1 cellular context compared by ENCODE assay signal in genomic region chr12:104137175-104137901, GRCh38.
TF ChIP-seq lines count a peak whose summit lies in the region.

No MANE protein-coding gene starts in this region.

TF ChIP-seq in GM12878, 131 proteins besides CTCF, POLR2A, EP300 and RAD21 (continued from another document and continues in another):
- TF ChIP-seq PBX3 (IDR thresholded peaks at IDR 0.05; ENCODE audit: insufficient replicate concordance, low read depth, low read length) (no peak), BRCA1 (IDR thresholded peaks at IDR 0.05; ENCODE audit: low read depth, low read length) (no peak), BHLHE40 (IDR thresholded peaks at IDR 0.05; ENCODE audit: borderline replicate concordance in 1 of 2, low read depth in 2 of 2, low read length in 1 of 2) (peak in 1 of 2 experiments; percentile 44; a peak in 2 of 4 replicates), ASH2L (IDR thresholded peaks at IDR 0.05; ENCODE audit: borderline replicate concordance, low read depth) (no peak; the same call in 1 of the 2 replicates), NRF1 (conservative IDR thresholded peaks at IDR 0.05; ENCODE audit: low read depth, low read length) (no peak), LARP7 (IDR thresholded peaks at IDR 0.05) (peak; percentile 60; the same call in 1 of the 2 replicates), STAT3 (IDR thresholded peaks at IDR 0.05; ENCODE audit: low read depth, low read length) (no peak), BCL11A (IDR thresholded peaks at IDR 0.05; ENCODE audit: low read depth, low read length) (no peak), REST (IDR thresholded peaks at IDR 0.05; ENCODE audit: low read depth, low read length) (no peak), TCF12 (IDR thresholded peaks at IDR 0.05; ENCODE audit: low read depth, low read length) (no peak), SMC3 (IDR thresholded peaks at IDR 0.05; ENCODE audit: borderline replicate concordance, low read length) (no peak), NR2F1 (conservative IDR thresholded peaks at IDR 0.05) (0 out of 2 replicates have a peak, but pooled peaks have one; percentile 37), NFYA (IDR thresholded peaks at IDR 0.05; ENCODE audit: borderline replicate concordance, low read depth, low read length) (no peak), CBX5 (IDR thresholded peaks at IDR 0.05; ENCODE audit: low read depth) (no peak), MEF2A (IDR thresholded peaks at IDR 0.05; ENCODE audit: insufficient read depth, low read depth, low read length) (no peak), CEBPB (IDR thresholded peaks at IDR 0.05; ENCODE audit: borderline replicate concordance in 1 of 2, low read depth in 2 of 2, low read length in 2 of 2) (no peak), FOXM1 (IDR thresholded peaks at IDR 0.05; ENCODE audit: low read depth, low read length) (no peak), ZNF274 (IDR thresholded peaks at IDR 0.05; ENCODE audit: insufficient read depth, insufficient read length) (no peak), MTA2 (IDR thresholded peaks at IDR 0.05; ENCODE audit: low read depth) (no peak), SIN3A (IDR thresholded peaks at IDR 0.05; ENCODE audit: low read depth, low read length) (no peak), IKZF1 (conservative IDR thresholded peaks at IDR 0.05) (peak; percentile 65), E2F4 (IDR thresholded peaks at IDR 0.05; ENCODE audit: low read depth, low read length) (no peak), WRNIP1 (IDR thresholded peaks at IDR 0.05; ENCODE audit: borderline replicate concordance, low read depth, low read length) (no peak), ATF3 (IDR thresholded peaks at IDR 0.05; ENCODE audit: borderline replicate concordance, extremely low read depth, low read depth, low read length) (no peak), POLR2AphosphoS2 (IDR thresholded peaks at IDR 0.05; ENCODE audit: low read depth, low read length) (no peak; the same call in 1 of the 2 replicates), RFX5 (IDR thresholded peaks at IDR 0.05; ENCODE audit: low read depth, low read length) (no peak), KLF5 (IDR thresholded peaks at IDR 0.05; ENCODE audit: partially characterized antibody) (no peak), SREBF2 (IDR thresholded peaks at IDR 0.05; ENCODE audit: low read length) (no peak), POU2F2 (IDR thresholded peaks at IDR 0.05; ENCODE audit: borderline replicate concordance, low read depth, low read length) (no peak), JUNB (IDR thresholded peaks at IDR 0.05) (no peak), CHD4 (IDR thresholded peaks at IDR 0.05) (no peak), MXI1 (IDR thresholded peaks at IDR 0.05; ENCODE audit: low read depth, low read length) (peak; percentile 9; the same call in 1 of the 2 replicates), ZNF384 (IDR thresholded peaks at IDR 0.05; ENCODE audit: borderline replicate concordance, low read depth, low read length) (no peak), PML (IDR thresholded peaks at IDR 0.05; ENCODE audit: low read length) (no peak), RAD51 (IDR thresholded peaks at IDR 0.05) (no peak), CBFB (IDR thresholded peaks at IDR 0.05; ENCODE audit: low read depth) (no peak), TAF1 (IDR thresholded peaks at IDR 0.05; ENCODE audit: borderline replicate concordance, low read depth, low read length) (peak; percentile 30; the same call in 1 of the 2 replicates), ATF7 (IDR thresholded peaks at IDR 0.05; ENCODE audit: low read depth) (no peak), ZBED1 (IDR thresholded peaks at IDR 0.05; ENCODE audit: borderline replicate concordance) (no peak), SMAD1 (IDR thresholded peaks at IDR 0.05; ENCODE audit: low read depth, partially characterized antibody) (no peak), SP1 (IDR thresholded peaks at IDR 0.05; ENCODE audit: low read depth, low read length) (no peak), PAX8 (IDR thresholded peaks at IDR 0.05) (no peak), RB1 (IDR thresholded peaks at IDR 0.05; ENCODE audit: borderline replicate concordance) (no peak)
- TF ChIP-seq, protein P1, sequence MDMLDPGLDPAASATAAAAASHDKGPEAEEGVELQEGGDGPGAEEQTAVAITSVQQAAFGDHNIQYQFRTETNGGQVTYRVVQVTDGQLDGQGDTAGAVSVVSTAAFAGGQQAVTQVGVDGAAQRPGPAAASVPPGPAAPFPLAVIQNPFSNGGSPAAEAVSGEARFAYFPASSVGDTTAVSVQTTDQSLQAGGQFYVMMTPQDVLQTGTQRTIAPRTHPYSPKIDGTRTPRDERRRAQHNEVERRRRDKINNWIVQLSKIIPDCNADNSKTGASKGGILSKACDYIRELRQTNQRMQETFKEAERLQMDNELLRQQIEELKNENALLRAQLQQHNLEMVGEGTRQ (IDR thresholded peaks at IDR 0.05; ENCODE audit: borderline replicate concordance, low read depth, low read length) = no peak
- TF ChIP-seq, protein P2, sequence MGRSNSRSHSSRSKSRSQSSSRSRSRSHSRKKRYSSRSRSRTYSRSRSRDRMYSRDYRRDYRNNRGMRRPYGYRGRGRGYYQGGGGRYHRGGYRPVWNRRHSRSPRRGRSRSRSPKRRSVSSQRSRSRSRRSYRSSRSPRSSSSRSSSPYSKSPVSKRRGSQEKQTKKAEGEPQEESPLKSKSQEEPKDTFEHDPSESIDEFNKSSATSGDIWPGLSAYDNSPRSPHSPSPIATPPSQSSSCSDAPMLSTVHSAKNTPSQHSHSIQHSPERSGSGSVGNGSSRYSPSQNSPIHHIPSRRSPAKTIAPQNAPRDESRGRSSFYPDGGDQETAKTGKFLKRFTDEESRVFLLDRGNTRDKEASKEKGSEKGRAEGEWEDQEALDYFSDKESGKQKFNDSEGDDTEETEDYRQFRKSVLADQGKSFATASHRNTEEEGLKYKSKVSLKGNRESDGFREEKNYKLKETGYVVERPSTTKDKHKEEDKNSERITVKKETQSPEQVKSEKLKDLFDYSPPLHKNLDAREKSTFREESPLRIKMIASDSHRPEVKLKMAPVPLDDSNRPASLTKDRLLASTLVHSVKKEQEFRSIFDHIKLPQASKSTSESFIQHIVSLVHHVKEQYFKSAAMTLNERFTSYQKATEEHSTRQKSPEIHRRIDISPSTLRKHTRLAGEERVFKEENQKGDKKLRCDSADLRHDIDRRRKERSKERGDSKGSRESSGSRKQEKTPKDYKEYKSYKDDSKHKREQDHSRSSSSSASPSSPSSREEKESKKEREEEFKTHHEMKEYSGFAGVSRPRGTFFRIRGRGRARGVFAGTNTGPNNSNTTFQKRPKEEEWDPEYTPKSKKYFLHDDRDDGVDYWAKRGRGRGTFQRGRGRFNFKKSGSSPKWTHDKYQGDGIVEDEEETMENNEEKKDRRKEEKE (IDR thresholded peaks at IDR 0.05) = no peak
- TF ChIP-seq, protein P3, sequence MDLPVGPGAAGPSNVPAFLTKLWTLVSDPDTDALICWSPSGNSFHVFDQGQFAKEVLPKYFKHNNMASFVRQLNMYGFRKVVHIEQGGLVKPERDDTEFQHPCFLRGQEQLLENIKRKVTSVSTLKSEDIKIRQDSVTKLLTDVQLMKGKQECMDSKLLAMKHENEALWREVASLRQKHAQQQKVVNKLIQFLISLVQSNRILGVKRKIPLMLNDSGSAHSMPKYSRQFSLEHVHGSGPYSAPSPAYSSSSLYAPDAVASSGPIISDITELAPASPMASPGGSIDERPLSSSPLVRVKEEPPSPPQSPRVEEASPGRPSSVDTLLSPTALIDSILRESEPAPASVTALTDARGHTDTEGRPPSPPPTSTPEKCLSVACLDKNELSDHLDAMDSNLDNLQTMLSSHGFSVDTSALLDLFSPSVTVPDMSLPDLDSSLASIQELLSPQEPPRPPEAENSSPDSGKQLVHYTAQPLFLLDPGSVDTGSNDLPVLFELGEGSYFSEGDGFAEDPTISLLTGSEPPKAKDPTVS (IDR thresholded peaks at IDR 0.05; ENCODE audit: low read depth, low read length) = no peak
- TF ChIP-seq, protein P4, sequence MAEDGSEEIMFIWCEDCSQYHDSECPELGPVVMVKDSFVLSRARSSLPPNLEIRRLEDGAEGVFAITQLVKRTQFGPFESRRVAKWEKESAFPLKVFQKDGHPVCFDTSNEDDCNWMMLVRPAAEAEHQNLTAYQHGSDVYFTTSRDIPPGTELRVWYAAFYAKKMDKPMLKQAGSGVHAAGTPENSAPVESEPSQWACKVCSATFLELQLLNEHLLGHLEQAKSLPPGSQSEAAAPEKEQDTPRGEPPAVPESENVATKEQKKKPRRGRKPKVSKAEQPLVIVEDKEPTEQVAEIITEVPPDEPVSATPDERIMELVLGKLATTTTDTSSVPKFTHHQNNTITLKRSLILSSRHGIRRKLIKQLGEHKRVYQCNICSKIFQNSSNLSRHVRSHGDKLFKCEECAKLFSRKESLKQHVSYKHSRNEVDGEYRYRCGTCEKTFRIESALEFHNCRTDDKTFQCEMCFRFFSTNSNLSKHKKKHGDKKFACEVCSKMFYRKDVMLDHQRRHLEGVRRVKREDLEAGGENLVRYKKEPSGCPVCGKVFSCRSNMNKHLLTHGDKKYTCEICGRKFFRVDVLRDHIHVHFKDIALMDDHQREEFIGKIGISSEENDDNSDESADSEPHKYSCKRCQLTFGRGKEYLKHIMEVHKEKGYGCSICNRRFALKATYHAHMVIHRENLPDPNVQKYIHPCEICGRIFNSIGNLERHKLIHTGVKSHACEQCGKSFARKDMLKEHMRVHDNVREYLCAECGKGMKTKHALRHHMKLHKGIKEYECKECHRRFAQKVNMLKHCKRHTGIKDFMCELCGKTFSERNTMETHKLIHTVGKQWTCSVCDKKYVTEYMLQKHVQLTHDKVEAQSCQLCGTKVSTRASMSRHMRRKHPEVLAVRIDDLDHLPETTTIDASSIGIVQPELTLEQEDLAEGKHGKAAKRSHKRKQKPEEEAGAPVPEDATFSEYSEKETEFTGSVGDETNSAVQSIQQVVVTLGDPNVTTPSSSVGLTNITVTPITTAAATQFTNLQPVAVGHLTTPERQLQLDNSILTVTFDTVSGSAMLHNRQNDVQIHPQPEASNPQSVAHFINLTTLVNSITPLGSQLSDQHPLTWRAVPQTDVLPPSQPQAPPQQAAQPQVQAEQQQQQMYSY (CRISPR knock-in tag; IDR thresholded peaks at IDR 0.05) = no peak
- TF ChIP-seq, protein P5, sequence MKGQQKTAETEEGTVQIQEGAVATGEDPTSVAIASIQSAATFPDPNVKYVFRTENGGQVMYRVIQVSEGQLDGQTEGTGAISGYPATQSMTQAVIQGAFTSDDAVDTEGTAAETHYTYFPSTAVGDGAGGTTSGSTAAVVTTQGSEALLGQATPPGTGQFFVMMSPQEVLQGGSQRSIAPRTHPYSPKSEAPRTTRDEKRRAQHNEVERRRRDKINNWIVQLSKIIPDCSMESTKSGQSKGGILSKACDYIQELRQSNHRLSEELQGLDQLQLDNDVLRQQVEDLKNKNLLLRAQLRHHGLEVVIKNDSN (IDR thresholded peaks at IDR 0.05; ENCODE audit: borderline replicate concordance, extremely low read length, insufficient read depth, low read depth, low read length) = no peak
- TF ChIP-seq, protein P6, sequence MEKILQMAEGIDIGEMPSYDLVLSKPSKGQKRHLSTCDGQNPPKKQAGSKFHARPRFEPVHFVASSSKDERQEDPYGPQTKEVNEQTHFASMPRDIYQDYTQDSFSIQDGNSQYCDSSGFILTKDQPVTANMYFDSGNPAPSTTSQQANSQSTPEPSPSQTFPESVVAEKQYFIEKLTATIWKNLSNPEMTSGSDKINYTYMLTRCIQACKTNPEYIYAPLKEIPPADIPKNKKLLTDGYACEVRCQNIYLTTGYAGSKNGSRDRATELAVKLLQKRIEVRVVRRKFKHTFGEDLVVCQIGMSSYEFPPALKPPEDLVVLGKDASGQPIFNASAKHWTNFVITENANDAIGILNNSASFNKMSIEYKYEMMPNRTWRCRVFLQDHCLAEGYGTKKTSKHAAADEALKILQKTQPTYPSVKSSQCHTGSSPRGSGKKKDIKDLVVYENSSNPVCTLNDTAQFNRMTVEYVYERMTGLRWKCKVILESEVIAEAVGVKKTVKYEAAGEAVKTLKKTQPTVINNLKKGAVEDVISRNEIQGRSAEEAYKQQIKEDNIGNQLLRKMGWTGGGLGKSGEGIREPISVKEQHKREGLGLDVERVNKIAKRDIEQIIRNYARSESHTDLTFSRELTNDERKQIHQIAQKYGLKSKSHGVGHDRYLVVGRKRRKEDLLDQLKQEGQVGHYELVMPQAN (conservative IDR thresholded peaks at IDR 0.05) = peak; percentile 73
